ENCODE assay signal across 1 cellular context in the genomic region with DNA sequence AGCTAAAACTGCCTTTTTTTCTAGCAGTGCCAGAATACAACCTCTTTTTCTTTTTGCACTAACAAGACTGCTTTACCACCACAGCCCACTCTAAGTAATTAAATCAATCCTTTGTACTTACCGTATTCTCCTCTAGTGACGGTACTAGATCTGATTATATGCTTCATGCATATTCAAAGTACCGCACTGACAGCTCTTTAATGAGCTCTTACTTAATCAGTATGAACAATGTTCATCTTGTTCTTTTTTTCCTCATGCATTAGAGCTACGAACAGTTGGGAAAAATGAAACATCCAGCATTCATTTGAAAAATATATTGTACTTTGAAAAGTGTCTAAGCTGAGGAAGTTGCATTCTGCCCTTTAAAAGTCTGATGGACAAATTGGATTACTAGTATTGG.
TF ChIP-seq lines count a peak whose summit lies in the region.

No MANE protein-coding gene starts in this region.

TF ChIP-seq in endothelial cell of umbilical vein, 7 proteins besides CTCF, POLR2A, EP300 and RAD21:
- TF ChIP-seq POLR2AphosphoS5 (IDR thresholded peaks at IDR 0.05; ENCODE audit: insufficient read depth, low read depth, low read length) (no peak), FOS (IDR thresholded peaks at IDR 0.05; ENCODE audit: borderline replicate concordance, insufficient read depth, low read length) (no peak), GATA2 (IDR thresholded peaks at IDR 0.05; ENCODE audit: insufficient read depth, insufficient read length, low read depth, low read length) (no peak), EZH2 (IDR thresholded peaks at IDR 0.05; ENCODE audit: borderline replicate concordance, low read depth, low read length, severe bottlenecking) (no peak), MYC (IDR thresholded peaks at IDR 0.05; ENCODE audit: low read depth, low read length) (no peak), JUN (IDR thresholded peaks at IDR 0.05; ENCODE audit: borderline replicate concordance, insufficient read depth, insufficient read length, low read depth) (no peak)
- TF ChIP-seq, protein P1, sequence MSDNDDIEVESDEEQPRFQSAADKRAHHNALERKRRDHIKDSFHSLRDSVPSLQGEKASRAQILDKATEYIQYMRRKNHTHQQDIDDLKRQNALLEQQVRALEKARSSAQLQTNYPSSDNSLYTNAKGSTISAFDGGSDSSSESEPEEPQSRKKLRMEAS (IDR thresholded peaks at IDR 0.05; ENCODE audit: insufficient read depth, insufficient read length) = no peak
